In the genomic region with DNA sequence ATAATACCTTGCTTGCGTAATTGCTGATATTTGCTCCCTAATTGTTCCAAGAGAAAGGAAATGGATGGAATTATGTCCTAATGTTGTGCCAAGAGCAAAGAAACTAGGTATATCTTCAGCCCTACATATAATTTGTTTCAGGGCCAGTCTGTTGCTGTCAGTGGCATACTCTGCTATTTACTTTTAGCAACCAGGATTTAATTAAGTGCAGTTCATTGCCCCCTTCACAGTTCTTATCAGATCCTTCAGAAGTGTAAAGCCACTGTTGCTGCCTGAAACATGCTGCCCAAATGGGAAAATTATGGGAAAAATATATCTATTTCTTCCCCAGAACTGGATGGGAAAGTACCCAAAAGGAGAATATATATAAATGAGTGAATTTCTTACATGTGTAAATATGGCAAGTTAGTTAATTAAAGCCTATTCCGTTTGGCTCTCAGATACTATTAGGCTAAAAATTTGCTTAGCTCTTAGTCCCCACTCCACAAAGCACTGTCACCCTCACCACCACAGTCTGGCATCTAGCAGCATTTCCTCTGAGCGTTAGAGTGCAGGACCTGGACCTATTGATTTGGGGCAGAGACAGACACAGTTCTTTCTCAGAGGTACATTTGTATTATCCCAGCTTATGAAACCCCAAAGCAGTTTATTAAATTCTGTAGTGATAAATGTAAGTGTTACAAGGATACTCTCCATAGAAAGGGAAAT, we compare ENCODE assay signal across 16 cellular contexts.
DNase-seq lines count a peak whose midpoint lies in the region; ATAC-seq, FAIRE-seq and TF ChIP-seq lines count a peak whose summit lies in the region.
"Had no signal": no experiment of that assay in that cellular context is flagged by ENCODE, and none has a peak within 500 bp of the region (broad histone marks: within the 10 kb centered on the region; RNA-seq: fewer than 3 reads in every experiment).

No MANE protein-coding gene starts in this region.

- H3K36me3 Mint-ChIP-seq in activated CD4-positive, alpha-beta T cell treated with anti-CD3 and anti-CD28 coated beads, Interleukin-2, amount 10 ng/mL, durations not matched to agents 24 days and 14 days (ENCODE audit: low read depth), result no peaks in the 10 kb centered on the region
- no peaks in the 10 kb centered on the region for H3K36me3 Mint-ChIP-seq in activated CD4-positive, alpha-beta T cell treated with anti-CD3 and anti-CD28 coated beads, Interleukin-2, amount 10 ng/mL, durations not matched to agents 7 days and 5 days (ENCODE audit: low read depth)
- H3K36me3 Mint-ChIP-seq: IgD-negative memory B cell had no signal

- POLR2A ChIA-PET in activated CD4-positive, alpha-beta T cell treated with anti-CD3 and anti-CD28 coated beads, Interleukin-2, amount 10 ng/mL, durations not matched to agents 7 days and 5 days (lab: Charles Lee), result no interaction called here

- H3K4me3 Mint-ChIP-seq in activated CD4-positive, alpha-beta T cell treated with anti-CD3 and anti-CD28 coated beads, Interleukin-2, amount 10 ng/mL, durations not matched to agents 24 days and 14 days, result no peak overlapping the region
- no peak overlapping the region for H3K4me3 Mint-ChIP-seq in activated CD4-positive, alpha-beta T cell treated with anti-CD3 and anti-CD28 coated beads, Interleukin-2, amount 10 ng/mL, durations not matched to agents 7 days and 5 days
- H3K4me3 Mint-ChIP-seq: IgD-negative memory B cell had no signal

- H3K9me3 Mint-ChIP-seq in activated CD4-positive, alpha-beta T cell treated with anti-CD3 and anti-CD28 coated beads, Interleukin-2, amount 10 ng/mL, durations not matched to agents 24 days and 14 days, result no peaks in the 10 kb centered on the region
- no peaks in the 10 kb centered on the region for H3K9me3 Mint-ChIP-seq in activated CD4-positive, alpha-beta T cell treated with anti-CD3 and anti-CD28 coated beads, Interleukin-2, amount 10 ng/mL, durations not matched to agents 7 days and 5 days
- H3K9me3 Mint-ChIP-seq: IgD-negative memory B cell had no signal

- FAIRE-seq in islet of Langerhans (lab: Jason Lieb, UNC), result peak; percentile 49
- FAIRE-seq in H54 (lab: Jason Lieb, UNC), result no peak
- FAIRE-seq: A549 had no signal

- CTCF ChIA-PET in activated CD4-positive, alpha-beta T cell treated with anti-CD3 and anti-CD28 coated beads, Interleukin-2, amount 10 ng/mL, durations not matched to agents 7 days and 5 days (lab: Charles Lee), result interaction anchor here (1.3 kb wide), 1 partner anchor 9 kb away, joined by 3 read pairs; no protein-coding TSS in a partner anchor

- H3K27me3 Mint-ChIP-seq in activated CD4-positive, alpha-beta T cell treated with anti-CD3 and anti-CD28 coated beads, Interleukin-2, amount 10 ng/mL, durations not matched to agents 24 days and 14 days, result no peaks in the 10 kb centered on the region
- peaks cover 2% of the 10 kb centered on the region for H3K27me3 Mint-ChIP-seq in activated CD4-positive, alpha-beta T cell treated with anti-CD3 and anti-CD28 coated beads, Interleukin-2, amount 10 ng/mL, durations not matched to agents 7 days and 5 days
- H3K27me3 Mint-ChIP-seq: IgD-negative memory B cell had no signal

- intact Hi-C loops in activated CD4-positive, alpha-beta T cell treated with anti-CD3 and anti-CD28 coated beads, Interleukin-2, amount 10 ng/mL, durations not matched to agents 24 days and 14 days (cut with micrococcal nuclease), result no loop called here

- no peaks in the 10 kb centered on the region for H3K4me1 Mint-ChIP-seq in activated CD4-positive, alpha-beta T cell treated with anti-CD3 and anti-CD28 coated beads, Interleukin-2, amount 10 ng/mL, durations not matched to agents 24 days and 14 days
- no peaks in the 10 kb centered on the region for H3K4me1 Mint-ChIP-seq in activated CD4-positive, alpha-beta T cell treated with anti-CD3 and anti-CD28 coated beads, Interleukin-2, amount 10 ng/mL, durations not matched to agents 7 days and 5 days
- H3K4me1 Mint-ChIP-seq: IgD-negative memory B cell had no signal

- no peak for ATAC-seq in GM21381 (IDR thresholded peaks at IDR 0.05; ENCODE audit: unreplicated experiment)
- ATAC-seq: A549, SK-N-SH treated with all-trans-retinoic acid at 6 μM for 48 hours had no signal

- peak overlapping the region; percentile 32 for H3K27ac Mint-ChIP-seq in activated CD4-positive, alpha-beta T cell treated with anti-CD3 and anti-CD28 coated beads, Interleukin-2, amount 10 ng/mL, durations not matched to agents 24 days and 14 days
- H3K27ac Mint-ChIP-seq in activated CD4-positive, alpha-beta T cell treated with anti-CD3 and anti-CD28 coated beads, Interleukin-2, amount 10 ng/mL, durations not matched to agents 7 days and 5 days, result no peak overlapping the region
- H3K27ac Mint-ChIP-seq: IgD-negative memory B cell had no signal

- no peak for DNase-seq in activated CD4-positive, alpha-beta T cell treated with anti-CD3 and anti-CD28 coated beads, Interleukin-2, amount 10 ng/mL, durations not matched to agents 24 days and 14 days
- DNase-seq in activated CD4-positive, alpha-beta T cell treated with anti-CD3 and anti-CD28 coated beads, Interleukin-2, amount 10 ng/mL, durations not matched to agents 7 days and 5 days, result no peak
- DNase-seq in NCI-H69 (lab: John Stamatoyannopoulos, UW) (peak; percentile 86), H54 (ENCODE audit: insufficient read length, low spot score) (no peak), NCI-H187 treated with DMSO at 0.1 percent for 48 hours (lab: John Stamatoyannopoulos, UW) (no peak)
- DNase-seq: BE2C, DMS79, HCEC 1CT, NCI-H1436 treated with DMSO at 0.1 percent for 48 hours, NCI-H774, Peyer's patch had no signal

- no peak for TF ChIP-seq POLR2A in H54 (IDR thresholded peaks at IDR 0.05; ENCODE audit: low read depth, low read length)
